ENCODE assay signal across 1 cellular context in genomic region chr16:15033309-15033707, GRCh38.
TF ChIP-seq lines count a peak whose summit lies in the region.

No MANE protein-coding gene starts in this region.

TF ChIP-seq in liver, 16 proteins besides CTCF, POLR2A, EP300 and RAD21 (continued from another document):
- no peak for TF ChIP-seq FOXA1 (IDR thresholded peaks at IDR 0.05)
- TF ChIP-seq YY1 (IDR thresholded peaks at IDR 0.05): no peak
- peak in 1 of 2 donors; percentile 31 for TF ChIP-seq JUND (IDR thresholded peaks at IDR 0.05)
- no peak for TF ChIP-seq MAX (IDR thresholded peaks at IDR 0.05)
- TF ChIP-seq HNF4A (conservative IDR thresholded peaks at IDR 0.05): peak; percentile 66 to 71
- TF ChIP-seq ATF3 (IDR thresholded peaks at IDR 0.05): no peak
- TF ChIP-seq NR2F2 (IDR thresholded peaks at IDR 0.05): no peak
